15 cellular contexts compared by ENCODE assay signal in the genomic region with DNA sequence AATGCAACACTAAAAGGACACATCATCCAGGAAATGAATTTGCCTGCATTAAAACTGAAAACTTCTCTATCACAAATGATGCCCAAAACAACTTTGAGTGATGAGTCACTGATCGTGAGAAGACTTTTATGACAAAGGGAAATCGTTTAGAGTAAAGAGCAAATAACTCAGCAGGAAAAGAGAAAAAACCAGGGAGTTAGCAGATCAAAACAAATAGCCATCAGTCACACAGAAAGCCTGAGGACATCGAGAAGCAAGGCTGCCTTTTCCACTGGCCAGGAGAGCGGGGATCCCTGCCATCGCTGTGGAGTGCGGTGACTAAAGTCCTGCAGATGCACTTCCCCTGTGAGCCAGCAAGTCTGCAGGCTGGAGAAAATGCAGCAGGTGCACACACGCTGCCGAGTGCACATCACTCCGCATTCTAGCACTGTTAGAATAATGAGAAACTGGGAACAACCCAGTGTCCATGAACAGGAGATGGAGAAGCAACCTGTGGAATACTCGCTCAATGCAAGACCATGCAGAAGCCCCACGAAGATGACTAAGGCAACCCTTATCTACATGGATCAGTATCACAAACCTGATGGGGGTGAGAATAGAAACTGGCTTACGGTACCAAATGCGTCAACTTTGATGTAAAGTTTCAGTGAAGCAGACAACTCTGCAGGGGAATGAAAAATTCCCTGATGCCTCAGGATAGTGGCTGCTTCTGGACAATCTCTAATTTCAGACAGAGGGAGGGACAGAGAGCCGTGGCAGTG.
A peak's percentile ranks its signal among the peaks of the same experiment; 100 is the strongest.
DNase-seq lines count a peak whose midpoint lies in the region; FAIRE-seq lines count a peak whose summit lies in the region.
"Had no signal": no experiment of that assay in that cellular context is flagged by ENCODE, and none has a peak within 500 bp of the region (broad histone marks: within the 10 kb centered on the region; RNA-seq: fewer than 3 reads in every experiment).

No MANE protein-coding gene starts in this region.

- FAIRE-seq in RCC 7860 (lab: Jason Lieb, UNC), result no peak
- FAIRE-seq: astrocyte, D721Med, GM12878, TTC549 had no signal

- DNase-seq in COLO829 (ENCODE audit: low spot score), result peak; percentile 13
- peak; percentile 25 for DNase-seq in ELF-1 (ENCODE audit: low read depth, low spot score)
- DNase-seq in SW480 (ENCODE audit: low spot score), result peak; percentile 20
- DNase-seq in iris pigment epithelial cell (ENCODE audit: low read depth), result peak; percentile 7
- no peak for DNase-seq in mucosa of gallbladder (ENCODE audit: low spot score)
- no peak for DNase-seq in GOT3 (lab: John Stamatoyannopoulos, UW)
- no peak for DNase-seq in RCC 7860 (ENCODE audit: low spot score)
- DNase-seq: effector memory CD4-positive, alpha-beta T cell; NCI-H226; Right ventricle myocardium superior; thyroid gland had no signal

Comparison
In these comparisons a context has a peak if more than half of its experiments do, and no peak if none do; other contexts are left out.
1. DNase-seq: peak in COLO829 (single experiment), ELF-1 (single experiment), SW480 (single experiment) and iris pigment epithelial cell (single experiment); none in mucosa of gallbladder (single experiment), GOT3 (single experiment) and RCC 7860 (single experiment).